Comparison of ENCODE assay signal across 8 cellular contexts in the genomic region with DNA sequence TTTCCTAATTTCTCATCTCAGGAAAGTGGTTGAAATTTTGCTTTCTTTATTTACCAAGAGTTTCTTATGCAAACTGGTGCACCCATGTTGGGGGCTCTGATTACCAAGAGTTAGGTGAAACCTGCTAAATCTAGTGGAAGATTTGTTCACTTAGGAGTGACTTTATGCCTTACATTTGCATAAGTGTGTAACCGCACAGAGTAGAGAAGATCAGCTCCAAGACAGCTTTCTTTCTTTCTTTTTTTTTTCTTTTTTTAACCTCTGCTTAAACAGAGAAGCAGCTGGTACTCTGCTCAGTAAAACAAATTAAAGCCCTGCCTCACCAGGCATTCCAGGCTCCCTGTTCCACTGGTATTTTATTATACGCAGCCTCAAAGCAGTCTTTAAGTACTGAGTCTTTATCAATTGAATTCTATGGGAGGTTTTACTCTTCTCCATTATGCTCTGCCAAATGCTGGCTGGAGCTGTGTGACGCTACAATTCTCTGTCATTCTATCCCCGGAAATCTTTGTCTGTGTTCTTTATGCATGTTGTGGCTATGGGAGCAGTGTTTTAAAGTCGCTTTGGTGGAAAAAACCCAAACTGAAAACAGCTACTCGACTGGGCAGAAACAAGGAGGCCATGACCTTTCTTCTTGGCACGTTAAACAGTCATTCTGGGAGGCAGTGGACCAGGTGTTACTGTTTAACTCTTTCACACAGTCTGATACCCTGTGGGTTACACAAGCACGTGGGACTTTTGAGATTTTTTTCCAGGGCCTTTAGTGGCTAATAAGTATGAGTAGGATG. TPM values are rescaled to one million over a fixed set of nuclear protein-coding genes. Genes with fewer than 3 reads are reported as not detected.
DNase-seq lines count a peak whose midpoint lies in the region; ATAC-seq and TF ChIP-seq lines count a peak whose summit lies in the region.

No MANE protein-coding gene starts in this region.

- no peak overlapping the region for H3K27ac Mint-ChIP-seq in effector memory CD8-positive, alpha-beta T cell

- DNase-seq in AG08395 (ENCODE audit: low spot score) (peak; percentile 7), epithelial cell of proximal tubule (ENCODE audit: low read depth) (peak; percentile 80), NCI-H1694 (lab: John Stamatoyannopoulos, UW) (no peak), cerebellum (ENCODE audit: low spot score) (no peak), DMS153 treated with DMSO at 0.1 percent for 48 hours (lab: John Stamatoyannopoulos, UW; ENCODE audit: unreplicated experiment) (no peak)
- no peak for DNase-seq in effector memory CD8-positive, alpha-beta T cell

- H3K9me3 Mint-ChIP-seq in effector memory CD8-positive, alpha-beta T cell = peaks cover 0 to 5% of the 10 kb centered on the region in 2 donors

- no peak for TF ChIP-seq CTCF in epithelial cell of proximal tubule (conservative IDR thresholded peaks at IDR 0.05; ENCODE audit: low read depth, low read length)

- peak; percentile 99 for ATAC-seq in GM19351 (IDR thresholded peaks at IDR 0.05; ENCODE audit: unreplicated experiment)
- peak; percentile 99 for ATAC-seq in HG03175 (IDR thresholded peaks at IDR 0.05; ENCODE audit: unreplicated experiment)
- ATAC-seq in effector memory CD8-positive, alpha-beta T cell (replicated peaks) = no peak

- no peaks in the 10 kb centered on the region for H3K4me1 Mint-ChIP-seq in effector memory CD8-positive, alpha-beta T cell (ENCODE audit: low read depth in 2 of 2)

- no peak overlapping the region for H3K4me3 Mint-ChIP-seq in effector memory CD8-positive, alpha-beta T cell

- peaks cover 6% of the 10 kb centered on the region for H3K36me3 Mint-ChIP-seq in effector memory CD8-positive, alpha-beta T cell (ENCODE audit: insufficient read depth)

- peaks cover 0 to 7% of the 10 kb centered on the region in 2 donors for H3K27me3 Mint-ChIP-seq in effector memory CD8-positive, alpha-beta T cell

- H3K4me3 ChIP-seq in epithelial cell of proximal tubule (ENCODE audit: low read depth, low read length) = peak overlapping the region; percentile 12

RNA-seq across cellular contexts. Expression of gene GBE1, which starts 55.2 kb away (rescaled TPM):
- total RNA-seq in epithelial cell of proximal tubule (28.4 and 41.9 TPM in 2 replicates), cerebellum (14.4 TPM)

Comparison
In these comparisons a context has a peak if more than half of its experiments do, and no peak if none do; other contexts are left out.
1. DNase-seq: peak in AG08395 (single experiment) and epithelial cell of proximal tubule (single experiment); none in effector memory CD8-positive, alpha-beta T cell (0 of 3), NCI-H1694 (single experiment), cerebellum (single experiment) and DMS153 treated with DMSO at 0.1 percent for 48 hours (single experiment).